Comparison of ENCODE assay signal across 14 cellular contexts in the genomic region with DNA sequence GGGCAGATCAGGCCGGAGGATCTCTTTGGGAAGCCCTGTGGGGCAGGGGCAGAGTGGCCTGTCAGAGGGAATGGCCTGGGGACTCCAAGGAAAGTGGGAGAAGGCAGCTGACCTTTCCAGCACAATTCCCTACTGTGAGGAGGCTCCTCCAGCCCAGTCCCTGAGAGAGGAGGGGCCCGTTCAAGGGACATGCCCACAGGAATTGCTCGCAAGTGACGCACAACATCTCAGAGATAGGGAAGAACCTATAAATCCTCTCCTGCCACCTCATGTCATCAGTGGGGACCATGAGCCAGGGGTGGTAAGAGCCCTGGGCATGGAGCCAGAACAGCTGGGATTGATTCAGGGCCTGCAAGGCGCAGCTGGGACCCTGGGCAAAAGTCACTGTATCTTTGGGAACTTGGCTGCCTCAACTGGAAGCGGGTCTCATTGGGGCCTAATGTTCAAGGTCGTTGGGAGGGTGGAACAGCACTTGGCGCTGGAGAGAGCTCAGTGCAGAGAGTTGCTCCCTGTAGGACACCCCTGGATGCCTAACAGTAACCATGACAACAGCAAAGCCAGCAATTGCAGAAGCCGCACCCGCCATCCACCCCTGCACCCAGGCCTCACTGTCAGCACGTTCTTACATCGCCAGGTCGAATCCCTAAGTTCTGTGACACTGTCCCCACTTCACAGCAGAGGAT. TPM values are rescaled to one million over a fixed set of nuclear protein-coding genes. Genes with fewer than 3 reads are reported as not detected.
A peak's percentile ranks its signal among the peaks of the same experiment; 100 is the strongest.
DNase-seq lines count a peak whose midpoint lies in the region; ATAC-seq, FAIRE-seq and TF ChIP-seq lines count a peak whose summit lies in the region.
"Had no signal": no experiment of that assay in that cellular context is flagged by ENCODE, and none has a peak within 500 bp of the region (broad histone marks: within the 10 kb centered on the region; RNA-seq: fewer than 3 reads in every experiment).

No MANE protein-coding gene starts in this region.

- H3K27ac ChIP-seq in K562 (ENCODE audit: extremely low read depth, low read depth, low read length) (no peak overlapping the region), mesendoderm (ENCODE audit: low read depth, low read length) (no peak overlapping the region)
- H3K27ac ChIP-seq: dorsolateral prefrontal cortex had no signal

- no peak overlapping the region for H2BK5ac ChIP-seq in mesendoderm (ENCODE audit: low read length)

- intact Hi-C loops in activated CD4-positive, alpha-beta T cell treated with anti-CD3 and anti-CD28 coated beads for 36 hours (cut with DNase I, micrococcal nuclease), result no loop called here
- intact Hi-C loops in K562 (cut with micrococcal nuclease) (no loop called here), left colon (cut with DNase I, micrococcal nuclease) (loop anchor here in 1 of 2 donors (10.0 kb wide), 1 partner anchor 127 kb away; a partner anchor contains a TSS)

- POLR2A ChIA-PET in activated CD4-positive, alpha-beta T cell treated with anti-CD3 and anti-CD28 coated beads for 36 hours (lab: Charles Lee), result no interaction called here
- POLR2A ChIA-PET in activated CD4-positive, alpha-beta T cell treated with anti-CD3 and anti-CD28 coated beads, Interleukin-2, amount 10 ng/mL, durations not matched to agents 7 days and 5 days (lab: Charles Lee), result no interaction called here
- POLR2A ChIA-PET in K562 (lab: Yijun Ruan, JAX), result interaction anchor here (0.6 kb wide), 2 partner anchors 121 to 188 kb away, joined by 3 to 5 read pairs; no protein-coding TSS in a partner anchor

- H3K9me3 ChIP-seq in K562 (replicated peaks; ENCODE audit: control insufficient read depth, insufficient read depth, low read depth, low read length), result no peaks in the 10 kb centered on the region

- H3K18ac ChIP-seq in mesendoderm (ENCODE audit: low read length), result no peak overlapping the region

- DNase-seq in activated CD4-positive, alpha-beta T cell treated with anti-CD3 and anti-CD28 coated beads for 36 hours, result peak; percentile 3
- DNase-seq in activated CD4-positive, alpha-beta T cell treated with anti-CD3 and anti-CD28 coated beads, Interleukin-2, amount 10 ng/mL, durations not matched to agents 7 days and 5 days, result no peak
- DNase-seq in K562 (ENCODE audit: extremely low read depth in 1 of 4, low spot score in 3 of 4), result no peak
- peak; percentile 7 to 12 for DNase-seq in left colon
- peak; percentile 67 for DNase-seq in ureter (ENCODE audit: low spot score)
- no peak for DNase-seq in SKM-1 treated with dmso at 0.1 percent for 144 hours (lab: John Stamatoyannopoulos, UW; ENCODE audit: unreplicated experiment)
- DNase-seq in mesendoderm, result no peak
- DNase-seq: ACHN; activated CD4-positive, alpha-beta T cell treated with anti-CD3 and anti-CD28 coated beads, Interleukin-2, amount 50 U/mL, for 1 hour; GDM1 had no signal

- H2AK5ac ChIP-seq in mesendoderm (ENCODE audit: low read length), result no peak overlapping the region

- H3K4me3 Mint-ChIP-seq in activated CD4-positive, alpha-beta T cell treated with anti-CD3 and anti-CD28 coated beads for 36 hours, result no peak overlapping the region
- H3K4me3 Mint-ChIP-seq in activated CD4-positive, alpha-beta T cell treated with anti-CD3 and anti-CD28 coated beads, Interleukin-2, amount 10 ng/mL, durations not matched to agents 7 days and 5 days, result no peak overlapping the region
- H3K4me3 Mint-ChIP-seq: stimulated activated effector memory CD8-positive, alpha-beta T cell treated with anti-CD3 and anti-CD28 coated beads, Interleukin-12 subunit alpha, Interleukin-12 subunit beta, amount 100 ng/mL, for 72 hours had no signal

- no peaks in the 10 kb centered on the region for H3K79me1 ChIP-seq in mesendoderm (ENCODE audit: low read length)

- H2BK15ac ChIP-seq in mesendoderm (replicated peaks; ENCODE audit: low read depth), result no peak overlapping the region

- no peak for TF ChIP-seq EP300 in K562 (IDR thresholded peaks at IDR 0.05; ENCODE audit: low read length)

- no peak for TF ChIP-seq CTCF in K562 (IDR thresholded peaks at IDR 0.05 in 2 of 3, conservative IDR thresholded peaks at IDR 0.05 in 1 of 3; ENCODE audit: insufficient read depth in 2 of 3, low read depth in 1 of 3, low read length in 3 of 3)

- no peak for ATAC-seq in activated CD4-positive, alpha-beta T cell treated with anti-CD3 and anti-CD28 coated beads for 36 hours
- ATAC-seq in K562 (no peak), left colon (no peak), GM21528 (IDR thresholded peaks at IDR 0.05; ENCODE audit: low FRiP score, unreplicated experiment) (no peak)
- ATAC-seq: activated naive CD4-positive, alpha-beta T cell treated with anti-CD3 and anti-CD28 coated beads, Interleukin-2, amount 50 U/mL, for 72 hours; stimulated activated effector memory CD8-positive, alpha-beta T cell treated with anti-CD3 and anti-CD28 coated beads, Interleukin-12 subunit alpha, Interleukin-12 subunit beta, amount 100 ng/mL, for 72 hours had no signal

- CTCF ChIA-PET in activated CD4-positive, alpha-beta T cell treated with anti-CD3 and anti-CD28 coated beads for 36 hours (lab: Charles Lee), result interaction anchor here (2.2 kb wide), 1 partner anchor 10 kb away, joined by 5 read pairs; no protein-coding TSS in a partner anchor
- CTCF ChIA-PET in activated CD4-positive, alpha-beta T cell treated with anti-CD3 and anti-CD28 coated beads, Interleukin-2, amount 10 ng/mL, durations not matched to agents 7 days and 5 days (lab: Charles Lee), result no interaction called here
- CTCF ChIA-PET in K562 (lab: Yijun Ruan, JAX; ENCODE audit: low intra/inter-chr PET ratio), result no interaction called here

- H4K8ac ChIP-seq in mesendoderm (ENCODE audit: low read depth, low read length), result no peak overlapping the region

- H3K4me1 Mint-ChIP-seq in activated CD4-positive, alpha-beta T cell treated with anti-CD3 and anti-CD28 coated beads for 36 hours, result no peaks in the 10 kb centered on the region
- H3K4me1 Mint-ChIP-seq in activated CD4-positive, alpha-beta T cell treated with anti-CD3 and anti-CD28 coated beads, Interleukin-2, amount 10 ng/mL, durations not matched to agents 7 days and 5 days, result peaks cover 2% of the 10 kb centered on the region

- no peak overlapping the region for H3K23ac ChIP-seq in mesendoderm (ENCODE audit: low read length)

- H3K27ac Mint-ChIP-seq in activated CD4-positive, alpha-beta T cell treated with anti-CD3 and anti-CD28 coated beads for 36 hours, result no peak overlapping the region
- H3K27ac Mint-ChIP-seq in activated CD4-positive, alpha-beta T cell treated with anti-CD3 and anti-CD28 coated beads, Interleukin-2, amount 10 ng/mL, durations not matched to agents 7 days and 5 days, result no peak overlapping the region
- H3K27ac Mint-ChIP-seq: stimulated activated effector memory CD8-positive, alpha-beta T cell treated with anti-CD3 and anti-CD28 coated beads, Interleukin-12 subunit alpha, Interleukin-12 subunit beta, amount 100 ng/mL, for 72 hours had no signal

- H3K4me3 ChIP-seq in K562 (no peak overlapping the region), mesendoderm (ENCODE audit: low read length) (no peak overlapping the region)
- H3K4me3 ChIP-seq: dorsolateral prefrontal cortex had no signal

- H3K36me3 ChIP-seq in K562 (ENCODE audit: control insufficient read depth, insufficient read depth, low read length) (no peaks in the 10 kb centered on the region), mesendoderm (ENCODE audit: control insufficient read depth, insufficient read depth, low read length) (peaks cover 2% of the 10 kb centered on the region)

- WGBS in K562 (ENCODE audit: insufficient coverage, low coverage, missing lambda C conversion rate), result 2% methylated on average over 13 of the region's 13 CpGs
- WGBS in mesendoderm (ENCODE audit: extremely low coverage, insufficient coverage, low lambda C conversion rate), result no CpG with 5 or more reads among the region's 13 CpGs

- H3K79me2 ChIP-seq in K562 (ENCODE audit: control insufficient read depth, insufficient read depth, low read length) (no peaks in the 10 kb centered on the region), mesendoderm (ENCODE audit: control insufficient read depth, insufficient read depth, low read length) (no peaks in the 10 kb centered on the region)

- no peaks in the 10 kb centered on the region for H3K9me3 Mint-ChIP-seq in activated CD4-positive, alpha-beta T cell treated with anti-CD3 and anti-CD28 coated beads for 36 hours (ENCODE audit: low read depth)
- H3K9me3 Mint-ChIP-seq in activated CD4-positive, alpha-beta T cell treated with anti-CD3 and anti-CD28 coated beads, Interleukin-2, amount 10 ng/mL, durations not matched to agents 7 days and 5 days, result no peaks in the 10 kb centered on the region

- no peak overlapping the region for H4K5ac ChIP-seq in mesendoderm (ENCODE audit: low read length)

- H3K4me2 ChIP-seq in K562 (ENCODE audit: insufficient read depth, low read length) (no peak overlapping the region), mesendoderm (ENCODE audit: low read length) (no peak overlapping the region)

- H3K36me3 Mint-ChIP-seq in activated CD4-positive, alpha-beta T cell treated with anti-CD3 and anti-CD28 coated beads for 36 hours (ENCODE audit: low read depth), result no peaks in the 10 kb centered on the region
- H3K36me3 Mint-ChIP-seq in activated CD4-positive, alpha-beta T cell treated with anti-CD3 and anti-CD28 coated beads, Interleukin-2, amount 10 ng/mL, durations not matched to agents 7 days and 5 days (ENCODE audit: low read depth), result no peaks in the 10 kb centered on the region
- H3K36me3 Mint-ChIP-seq: activated naive CD4-positive, alpha-beta T cell treated with anti-CD3 and anti-CD28 coated beads, Interleukin-2, amount 50 U/mL, for 72 hours; stimulated activated effector memory CD8-positive, alpha-beta T cell treated with anti-CD3 and anti-CD28 coated beads, Interleukin-12 subunit alpha, Interleukin-12 subunit beta, amount 100 ng/mL, for 72 hours had no signal

- H3K27me3 ChIP-seq in K562 (ENCODE audit: control insufficient read depth in 2 of 2, insufficient read depth in 2 of 2, low read length in 2 of 2) (peaks cover 15 to 61% of the 10 kb centered on the region in 2 experiments), mesendoderm (ENCODE audit: insufficient read depth, low read length, poor library complexity) (no peaks in the 10 kb centered on the region)
- H3K27me3 ChIP-seq: dorsolateral prefrontal cortex had no signal

- no peak overlapping the region for H2AFZ ChIP-seq in K562 (ENCODE audit: low read depth, low read length)

- no TSS peak for BruUV-seq in K562 (replicated peaks; lab: Mats Ljungman, UMichigan)

- peaks cover 0 to 4% of the 10 kb centered on the region in 2 experiments; a peak in 2 of 5 replicates for H3K4me1 ChIP-seq in K562 (replicated peaks in 1 of 2; ENCODE audit: control insufficient read depth in 2 of 2, insufficient read depth in 2 of 2, low read length in 2 of 2)
- no peaks in the 10 kb centered on the region for H3K4me1 ChIP-seq in mesendoderm (ENCODE audit: control insufficient read depth, low read depth, low read length)

- H3K9ac ChIP-seq in K562 (ENCODE audit: insufficient read depth in 1 of 2, low read depth in 2 of 2, low read length in 2 of 2) (no peak overlapping the region), mesendoderm (ENCODE audit: low read length) (no peak overlapping the region)

- H4K20me1 ChIP-seq in K562 (replicated peaks; ENCODE audit: control insufficient read depth, insufficient read depth, low read length), result peaks cover 17% of the 10 kb centered on the region

- no peak overlapping the region for H3K4ac ChIP-seq in mesendoderm (ENCODE audit: low read depth, low read length)

- H2BK120ac ChIP-seq in mesendoderm (ENCODE audit: low read depth, low read length), result no peak overlapping the region

- FAIRE-seq in K562 (lab: Jason Lieb, UNC), result no peak

- no peak for TF ChIP-seq RAD21 in K562 (CRISPR knock-in tag; conservative IDR thresholded peaks at IDR 0.05 in 1 of 2, IDR thresholded peaks at IDR 0.05 in 1 of 2)

- in situ Hi-C loops in K562 (cut with MboI), result loop anchor here (10.0 kb wide), 3 partner anchors 127 to 597 kb away; a partner anchor contains a TSS

- no peaks in the 10 kb centered on the region for H3K27me3 Mint-ChIP-seq in activated CD4-positive, alpha-beta T cell treated with anti-CD3 and anti-CD28 coated beads for 36 hours
- no peaks in the 10 kb centered on the region for H3K27me3 Mint-ChIP-seq in activated CD4-positive, alpha-beta T cell treated with anti-CD3 and anti-CD28 coated beads, Interleukin-2, amount 10 ng/mL, durations not matched to agents 7 days and 5 days

- H3K9me1 ChIP-seq in K562 (ENCODE audit: control insufficient read depth, insufficient read depth, low read length), result no peaks in the 10 kb centered on the region

- H3K56ac ChIP-seq in mesendoderm (ENCODE audit: low read length), result no peak overlapping the region

- no peak for TF ChIP-seq POLR2A in K562 (conservative IDR thresholded peaks at IDR 0.05)

RNA-seq across cellular contexts. Expression of a gene that starts 41.3 kb away (rescaled TPM):
- not detected for total RNA-seq in activated CD4-positive, alpha-beta T cell treated with anti-CD3 and anti-CD28 coated beads for 36 hours
- not detected for total RNA-seq in activated CD4-positive, alpha-beta T cell treated with anti-CD3 and anti-CD28 coated beads, Interleukin-2, amount 10 ng/mL, durations not matched to agents 7 days and 5 days
- not detected in 2 replicates for total RNA-seq in K562 (2011; cell fraction: chromatin; rRNA removed; ENCODE audit: low replicate concordance)
- total RNA-seq in K562 (2011; cell fraction: nucleolus; rRNA removed), result not detected in 2 replicates
- not detected in 2 replicates for total RNA-seq in K562 (2011; cell fraction: nucleoplasm; rRNA removed)
- total RNA-seq in K562 (2014; rRNA removed) (not detected in 2 replicates), K562 (2014; rRNA removed; fragmentation: Illumina TruSeq; extraction: Trizol) (not detected in 2 replicates), K562 (2015; rRNA removed; fragmentation: Illumina TruSeq; extraction: Trizol) (not detected in 2 replicates), K562 (2021) (2.9 and 3.4 TPM in 2 replicates), left colon (not detected), ureter (3.3 TPM)
- polyA plus RNA-seq in K562 (2011; rRNA removed) (not detected in 2 replicates), K562 (2014; fragmentation: Illumina TruSeq; extraction: Trizol) (not detected in 2 replicates), K562 (2014; fragmentation: Nextera tagmentation; extraction: Ambion mirVana) (not detected), K562 (2014; rRNA removed) (not detected in 2 replicates)
- polyA plus RNA-seq in K562 (2011; cell fraction: cytosol; rRNA removed), result not detected in 2 replicates
- not detected in 2 replicates for polyA plus RNA-seq in K562 (2011; cell fraction: nucleus; rRNA removed)
- polyA plus RNA-seq in K562 (2012), result not detected in 2 replicates
- not detected in 2 replicates for polyA minus RNA-seq in K562 (2011; rRNA and poly(A)+ RNA removed)
- polyA minus RNA-seq in K562 (2011; cell fraction: cytosol; rRNA and poly(A)+ RNA removed), result not detected in 2 replicates
- not detected in 2 replicates for polyA minus RNA-seq in K562 (2011; cell fraction: nucleus; rRNA and poly(A)+ RNA removed)
- not detected for polyA plus RNA-seq in mesendoderm (2013, experiment 1 of 2)
- polyA plus RNA-seq in mesendoderm (2013, experiment 2 of 2), result not detected
- total RNA-seq: activated naive CD4-positive, alpha-beta T cell treated with anti-CD3 and anti-CD28 coated beads, Interleukin-2, amount 50 U/mL, for 72 hours had no signal

RNA-seq across cellular contexts. Expression of a gene that starts 48.1 kb away (rescaled TPM):
- not detected for total RNA-seq in activated CD4-positive, alpha-beta T cell treated with anti-CD3 and anti-CD28 coated beads for 36 hours
- total RNA-seq in activated CD4-positive, alpha-beta T cell treated with anti-CD3 and anti-CD28 coated beads, Interleukin-2, amount 10 ng/mL, durations not matched to agents 7 days and 5 days, result not detected
- total RNA-seq in K562 (2011; cell fraction: chromatin; rRNA removed; ENCODE audit: low replicate concordance), result not detected in 2 replicates
- total RNA-seq in K562 (2011; cell fraction: nucleolus; rRNA removed), result not detected in 2 replicates
- not detected in 2 replicates for total RNA-seq in K562 (2011; cell fraction: nucleoplasm; rRNA removed)
- total RNA-seq in K562 (2014; rRNA removed), result not detected in 2 replicates
- total RNA-seq in K562 (2014; rRNA removed; fragmentation: Illumina TruSeq; extraction: Trizol), result not detected in 2 replicates
- not detected in 2 replicates for total RNA-seq in K562 (2015; rRNA removed; fragmentation: Illumina TruSeq; extraction: Trizol)
- total RNA-seq in K562 (2021), result 0.98 and 1.5 TPM in 2 replicates
- polyA plus RNA-seq in K562 (2011; rRNA removed), result not detected in 2 replicates
- not detected in 2 replicates for polyA plus RNA-seq in K562 (2011; cell fraction: cytosol; rRNA removed)
- polyA plus RNA-seq in K562 (2011; cell fraction: nucleus; rRNA removed), result not detected in 2 replicates
- not detected in 2 replicates for polyA plus RNA-seq in K562 (2012)
- polyA plus RNA-seq in K562 (2014; fragmentation: Illumina TruSeq; extraction: Trizol), result not detected in 2 replicates
- not detected for polyA plus RNA-seq in K562 (2014; fragmentation: Nextera tagmentation; extraction: Ambion mirVana)
- polyA plus RNA-seq in K562 (2014; rRNA removed), result not detected in 2 replicates
- not detected in 2 replicates for polyA minus RNA-seq in K562 (2011; rRNA and poly(A)+ RNA removed)
- polyA minus RNA-seq in K562 (2011; cell fraction: cytosol; rRNA and poly(A)+ RNA removed), result 2.5 TPM in 1 of 2 replicates, not detected in the other
- polyA minus RNA-seq in K562 (2011; cell fraction: nucleus; rRNA and poly(A)+ RNA removed), result not detected in 2 replicates
- not detected for total RNA-seq in left colon
- total RNA-seq in ureter, result not detected
- 0.29 TPM for polyA plus RNA-seq in mesendoderm (2013, experiment 1 of 2)
- polyA plus RNA-seq in mesendoderm (2013, experiment 2 of 2), result 0.24 TPM
- total RNA-seq: activated naive CD4-positive, alpha-beta T cell treated with anti-CD3 and anti-CD28 coated beads, Interleukin-2, amount 50 U/mL, for 72 hours had no signal

Comparison
In these comparisons a context has a peak if more than half of its experiments do, and no peak if none do; other contexts are left out.
1. DNase-seq: peak in activated CD4-positive, alpha-beta T cell treated with anti-CD3 and anti-CD28 coated beads for 36 hours (single experiment), left colon (2 of 2) and ureter (single experiment); none in activated CD4-positive, alpha-beta T cell treated with anti-CD3 and anti-CD28 coated beads, Interleukin-2, amount 10 ng/mL, durations not matched to agents 7 days and 5 days (single experiment), K562 (0 of 4), SKM-1 treated with dmso at 0.1 percent for 144 hours (single experiment) and mesendoderm (single experiment).